Comparison of ENCODE assay signal across 8 cellular contexts in genomic region chr20:53926428-53927028, GRCh38.
DNase-seq lines count a peak whose midpoint lies in the region; ATAC-seq, FAIRE-seq and TF ChIP-seq lines count a peak whose summit lies in the region.

No MANE protein-coding gene starts in this region.

- FAIRE-seq in bronchial epithelial cell (lab: Jason Lieb, UNC), result no peak

- H3K36me3 ChIP-seq in bronchial epithelial cell (ENCODE audit: control insufficient read depth, insufficient read depth, low read length), result no peaks in the 10 kb centered on the region

- no peak for TF ChIP-seq CTCF in bronchial epithelial cell (IDR thresholded peaks at IDR 0.05; ENCODE audit: insufficient read depth, low read length, severe bottlenecking)

- H3K27me3 ChIP-seq in bronchial epithelial cell (ENCODE audit: control insufficient read depth, insufficient read depth, low read length), result no peaks in the 10 kb centered on the region

- peak; percentile 48 for ATAC-seq in GM18499 (IDR thresholded peaks at IDR 0.05; ENCODE audit: insufficient read depth, unreplicated experiment)
- ATAC-seq in HG02852 (IDR thresholded peaks at IDR 0.05; ENCODE audit: unreplicated experiment), result peak; percentile 65

- peak; percentile 34 for DNase-seq in 8988T
- DNase-seq in NCI-H526 (lab: John Stamatoyannopoulos, UW), result peak; percentile 93 to 95
- peak; percentile 100 for DNase-seq in bronchial epithelial cell (ENCODE audit: low read depth)
- peak; percentile 26 for DNase-seq in mucosa of gallbladder (ENCODE audit: low spot score)
- DNase-seq in hippocampal formation (lab: John Stamatoyannopoulos, UW), result no peak
- DNase-seq in cerebellar cortex (ENCODE audit: low spot score), result no peak

- H3K4me3 ChIP-seq in bronchial epithelial cell (ENCODE audit: low read depth, low read length), result no peak overlapping the region

Comparison
In these comparisons a context has a peak if more than half of its experiments do, and no peak if none do; other contexts are left out.
1. DNase-seq: peak in 8988T (single experiment), NCI-H526 (2 of 2), bronchial epithelial cell (single experiment) and mucosa of gallbladder (single experiment); none in hippocampal formation (0 of 2) and cerebellar cortex (single experiment).